In genomic region chr5:113161806-113162205, GRCh38 we compare ENCODE assay signal across 20 cellular contexts.
DNase-seq lines count a peak whose midpoint lies in the region; ATAC-seq, FAIRE-seq and TF ChIP-seq lines count a peak whose summit lies in the region.
"Had no signal": no experiment of that assay in that cellular context is flagged by ENCODE, and none has a peak within 500 bp of the region (broad histone marks: within the 10 kb centered on the region; RNA-seq: fewer than 3 reads in every experiment).

No MANE protein-coding gene starts in this region.

- H3K9me3 ChIP-seq in hepatocyte (ENCODE audit: low read depth) (no peaks in the 10 kb centered on the region), thyroid gland (no peaks in the 10 kb centered on the region)

- intact Hi-C loops in thyroid gland (cut with DNase I): no loop called here

- TF ChIP-seq POLR2A in thyroid gland (IDR thresholded peaks at IDR 0.05): no peak

- peaks cover 4% of the 10 kb centered on the region for H3K4me1 ChIP-seq in hepatocyte (ENCODE audit: insufficient read depth)
- H3K4me1 ChIP-seq in thyroid gland: no peaks in the 10 kb centered on the region

- 51% methylated on average over 6 of the region's 6 CpGs for WGBS in hepatocyte (ENCODE audit: low lambda C conversion rate, missing lambda C conversion rate)
- 82 to 84% methylated on average over 6 of the region's 6 CpGs for WGBS in thyroid gland, 2 donors

- H3K27ac ChIP-seq in hepatocyte (peak overlapping the region; percentile 73), thyroid gland (no peak overlapping the region)

- H4K20me1 ChIP-seq in hepatocyte (ENCODE audit: insufficient read depth, poor library complexity, severe bottlenecking): no peaks in the 10 kb centered on the region

- no peak for ATAC-seq in HG03442 (IDR thresholded peaks at IDR 0.05; ENCODE audit: unreplicated experiment)
- ATAC-seq: HepG2; Panc1; stimulated activated memory B cell treated with anti-CD40 and anti-IgM and Interleukin-4, amounts not matched to agents 10 μg/mL and 1 μg/mL and 100 μg/mL, for 72 hours had no signal

- H3K79me2 ChIP-seq in hepatocyte: peaks cover 33% of the 10 kb centered on the region

- H3K27me3 ChIP-seq in bronchial epithelial cell (ENCODE audit: control insufficient read depth, insufficient read depth, low read length): no peaks in the 10 kb centered on the region
- no peaks in the 10 kb centered on the region for H3K27me3 ChIP-seq in hepatocyte
- H3K27me3 ChIP-seq in thyroid gland: no peaks in the 10 kb centered on the region

- no peak overlapping the region for H2AFZ ChIP-seq in hepatocyte

- H3K4me3 ChIP-seq in bronchial epithelial cell (ENCODE audit: low read depth, low read length) (no peak overlapping the region), hepatocyte (no peak overlapping the region), thyroid gland (replicated peaks in 1 of 3) (no peak overlapping the region)

- peaks cover 2% of the 10 kb centered on the region for H3K36me3 ChIP-seq in bronchial epithelial cell (ENCODE audit: control insufficient read depth, insufficient read depth, low read length)
- no peaks in the 10 kb centered on the region for H3K36me3 ChIP-seq in hepatocyte (replicated peaks; ENCODE audit: insufficient read depth, low read depth)
- no peaks in the 10 kb centered on the region for H3K36me3 ChIP-seq in thyroid gland

- TF ChIP-seq CTCF in bronchial epithelial cell (IDR thresholded peaks at IDR 0.05; ENCODE audit: insufficient read depth, low read length, severe bottlenecking) (no peak), hepatocyte (IDR thresholded peaks at IDR 0.05; ENCODE audit: poor library complexity) (no peak), thyroid gland (IDR thresholded peaks at IDR 0.05) (no peak)

- peak; percentile 87 for DNase-seq in DMS 273 (lab: John Stamatoyannopoulos, UW; ENCODE audit: unreplicated experiment)
- DNase-seq in NCI-H1694 (lab: John Stamatoyannopoulos, UW): peak; percentile 48
- DNase-seq in bronchial epithelial cell (ENCODE audit: low read depth): peak; percentile 89
- peak; percentile 49 for DNase-seq in hepatocyte (ENCODE audit: low spot score)
- no peak for DNase-seq in thyroid gland
- DNase-seq in NCI-H345 treated with DMSO at 0.1 percent for 48 hours (lab: John Stamatoyannopoulos, UW; ENCODE audit: unreplicated experiment): no peak
- no peak for DNase-seq in activated CD8-positive, alpha-beta memory T cell treated with anti-CD3 and anti-CD28 coated beads for 24 hours
- DNase-seq: activated CD4-positive, alpha-beta T cell treated with anti-CD3 and anti-CD28 coated beads, Interleukin-2, amount 50 U/mL, for 1 hour; activated gamma-delta T cell treated with Interleukin-2 at 50 U/mL for 16 hours; CD4-positive, CD25-positive, alpha-beta regulatory T cell; effector CD8-positive, alpha-beta T cell; hippocampal formation; kidney; MM.1S; NCI-H526 treated with DMSO at 0.1 percent for 48 hours; retina had no signal

- H3K9me2 ChIP-seq in hepatocyte (replicated peaks; ENCODE audit: insufficient read depth): no peaks in the 10 kb centered on the region

- FAIRE-seq in bronchial epithelial cell (lab: Jason Lieb, UNC): no peak
- FAIRE-seq: HepG2, kidney had no signal

- H3K4me2 ChIP-seq in hepatocyte: no peak overlapping the region

Comparison
In these comparisons a context has a peak if more than half of its experiments do, and no peak if none do; other contexts are left out.
1. DNase-seq: peak in DMS 273 (single experiment), NCI-H1694 (single experiment), bronchial epithelial cell (single experiment) and hepatocyte (single experiment); none in thyroid gland (0 of 2), NCI-H345 treated with DMSO at 0.1 percent for 48 hours (single experiment) and activated CD8-positive, alpha-beta memory T cell treated with anti-CD3 and anti-CD28 coated beads for 24 hours (single experiment).